In the genomic region with DNA sequence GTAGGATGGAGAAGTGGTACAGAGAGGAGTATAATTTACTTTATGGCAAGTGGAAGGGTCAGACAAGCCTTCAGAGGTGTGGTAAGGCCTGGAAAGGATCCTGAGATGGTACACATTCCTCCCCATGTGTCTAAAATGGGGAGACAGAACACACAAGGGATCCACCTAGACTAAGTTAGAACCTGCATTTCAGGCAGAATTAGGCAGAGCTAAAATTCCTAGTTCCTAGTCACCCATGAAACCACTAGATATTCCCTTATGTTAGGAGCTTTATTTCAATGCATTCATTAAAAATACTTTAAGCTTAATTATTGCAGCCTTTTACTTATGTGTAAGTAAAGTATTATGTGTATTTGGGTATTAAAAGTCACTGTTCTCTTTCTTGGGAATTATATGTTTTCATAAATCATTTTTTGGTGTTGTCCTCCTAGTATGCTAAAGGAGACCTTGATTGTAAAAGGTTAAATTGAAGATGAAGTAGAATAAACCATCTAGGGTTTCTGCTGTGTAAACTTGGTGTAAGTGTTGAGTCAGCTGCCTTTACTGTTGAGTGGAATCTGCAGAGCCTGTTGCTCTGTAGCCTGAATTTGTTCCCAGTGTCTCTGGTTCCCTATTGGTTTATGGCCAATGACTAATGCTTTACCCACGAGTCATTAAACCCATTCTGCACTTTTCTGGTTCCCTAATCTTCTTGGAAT, we compare ENCODE assay signal across 11 cellular contexts.
DNase-seq lines count a peak whose midpoint lies in the region; ATAC-seq and TF ChIP-seq lines count a peak whose summit lies in the region.
"Had no signal": no experiment of that assay in that cellular context is flagged by ENCODE, and none has a peak within 500 bp of the region (broad histone marks: within the 10 kb centered on the region; RNA-seq: fewer than 3 reads in every experiment).

No MANE protein-coding gene starts in this region.

- H3K36me3 ChIP-seq in body of pancreas (replicated peaks in 1 of 2; ENCODE audit: insufficient read depth in 1 of 2, low read depth in 2 of 2), result no peaks in the 10 kb centered on the region

- 30 to 43% methylated on average over 1 of the region's 1 CpG for whole genome bisulfite sequencing in body of pancreas, 2 donors

- H3K27ac ChIP-seq in body of pancreas, result no peak overlapping the region
- H3K27ac ChIP-seq: psoas muscle had no signal

- intact Hi-C loops in body of pancreas (cut with DNase I), result no loop called here

- H3K9me3 ChIP-seq in body of pancreas, result no peaks in the 10 kb centered on the region
- H3K9me3 ChIP-seq: psoas muscle had no signal

- no peak for TF ChIP-seq POLR2A in body of pancreas (IDR thresholded peaks at IDR 0.05)

- TF ChIP-seq CTCF in body of pancreas (IDR thresholded peaks at IDR 0.05), result no peak

- DNase-seq in AG08396 (ENCODE audit: low spot score), result peak; percentile 86
- peak; percentile 99 for DNase-seq in HS-5 (ENCODE audit: low read depth)
- DNase-seq in body of pancreas, result no peak
- DNase-seq in kidney tubule cell (ENCODE audit: low spot score), result peak; percentile 98
- no peak for DNase-seq in inferior parietal cortex (ENCODE audit: extremely low spot score)
- DNase-seq in GM19240 (ENCODE audit: insufficient read length, low spot score), result no peak
- no peak for DNase-seq in activated CD4-positive, CD25-positive, alpha-beta regulatory T cell treated with anti-CD3 and anti-CD28 coated beads, Interleukin-2, amount 50 U/mL, for 72 hours
- DNase-seq in mucosa of gallbladder (ENCODE audit: low spot score), result no peak
- DNase-seq: COR-L47, NCI-H1436 treated with DMSO at 0.1 percent for 48 hours, psoas muscle had no signal

- H3K4me1 ChIP-seq in body of pancreas, result no peaks in the 10 kb centered on the region
- H3K4me1 ChIP-seq: psoas muscle had no signal

- no peaks in the 10 kb centered on the region for H3K27me3 ChIP-seq in body of pancreas

- ATAC-seq in body of pancreas, result peak; percentile 18
- ATAC-seq: psoas muscle had no signal

- H3K4me3 ChIP-seq in body of pancreas, result no peak overlapping the region
- H3K4me3 ChIP-seq: psoas muscle had no signal

Comparison
In these comparisons a context has a peak if more than half of its experiments do, and no peak if none do; other contexts are left out.
1. DNase-seq: peak in AG08396 (single experiment), HS-5 (single experiment) and kidney tubule cell (single experiment); none in body of pancreas (0 of 4), inferior parietal cortex (single experiment), GM19240 (single experiment), activated CD4-positive, CD25-positive, alpha-beta regulatory T cell treated with anti-CD3 and anti-CD28 coated beads, Interleukin-2, amount 50 U/mL, for 72 hours (single experiment) and mucosa of gallbladder (single experiment).